Comparison of ENCODE assay signal across 8 cellular contexts in the genomic region with DNA sequence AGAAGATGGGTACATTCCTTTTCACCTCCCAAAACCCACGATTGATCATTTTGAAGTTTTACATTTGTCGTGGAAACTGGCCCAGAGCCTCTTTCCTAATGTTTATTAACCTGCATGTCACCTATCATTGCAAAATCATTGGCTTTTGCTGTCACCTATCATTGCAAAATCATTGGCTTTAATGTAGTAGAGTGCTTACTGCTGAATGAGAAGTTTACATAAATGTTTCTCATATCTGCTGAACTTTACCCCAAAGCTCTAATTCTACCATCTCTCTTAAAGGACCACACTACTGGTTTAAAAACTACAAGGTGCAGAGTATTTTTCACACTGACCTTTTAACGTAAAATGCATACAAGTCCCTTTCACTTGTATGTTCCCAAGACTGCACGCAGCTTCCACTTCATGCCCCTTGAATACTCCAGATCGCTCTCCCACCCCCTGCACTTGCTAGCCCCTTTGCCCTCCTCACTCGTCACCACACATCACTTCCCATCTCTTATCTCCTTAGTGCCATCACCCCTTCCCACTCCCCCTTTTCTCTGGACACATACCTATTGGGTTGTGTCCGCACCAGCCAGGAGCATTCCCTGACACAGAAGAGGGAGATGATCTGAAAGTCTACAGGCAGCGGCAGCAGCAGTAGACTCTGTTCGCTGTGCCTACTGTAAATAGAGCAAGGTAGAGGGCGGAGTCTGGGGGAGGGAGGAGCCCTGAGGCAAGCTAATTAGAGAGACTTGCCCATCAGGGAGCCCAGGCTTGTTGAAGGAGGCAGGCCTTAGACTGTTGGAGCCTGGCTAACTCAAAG. TPM values are rescaled to one million over a fixed set of nuclear protein-coding genes. Genes with fewer than 3 reads are reported as not detected.
A peak's percentile ranks its signal among the peaks of the same experiment; 100 is the strongest.
DNase-seq lines count a peak whose midpoint lies in the region; ATAC-seq, FAIRE-seq and TF ChIP-seq lines count a peak whose summit lies in the region.

No MANE protein-coding gene starts in this region.

- no peaks in the 10 kb centered on the region for H3K36me3 Mint-ChIP-seq in H9 (ENCODE audit: insufficient read depth in 1 of 3, low read depth in 3 of 3)
- no peaks in the 10 kb centered on the region for H3K36me3 Mint-ChIP-seq in activated naive CD4-positive, alpha-beta T cell treated with anti-CD3 and anti-CD28 coated beads, Interleukin-2, amount 50 U/mL, for 72 hours

- no peaks in the 10 kb centered on the region for H3K9me3 ChIP-seq in H9 (ENCODE audit: control insufficient read depth, low read depth, low read length)
- H3K9me3 ChIP-seq in keratinocyte (ENCODE audit: control insufficient read depth, low read depth, low read length), result no peaks in the 10 kb centered on the region
- no peaks in the 10 kb centered on the region for H3K9me3 ChIP-seq in suprapubic skin

- no peak for TF ChIP-seq CTCF in H9 (conservative IDR thresholded peaks at IDR 0.05)
- no peak for TF ChIP-seq CTCF in keratinocyte (optimal IDR thresholded peaks at IDR 0.05 in 1 of 3, IDR thresholded peaks at IDR 0.05 in 1 of 3, conservative IDR thresholded peaks at IDR 0.05 in 1 of 3; ENCODE audit: extremely low read depth in 1 of 3, insufficient read depth in 2 of 3, low read length in 3 of 3)
- no peak for TF ChIP-seq CTCF in suprapubic skin (IDR thresholded peaks at IDR 0.05)

- H4K20me1 ChIP-seq in H9 (ENCODE audit: control insufficient read depth, insufficient read depth, insufficient read length) (no peaks in the 10 kb centered on the region), keratinocyte (ENCODE audit: control insufficient read depth, extremely low read depth, insufficient read depth, low read length) (no peaks in the 10 kb centered on the region)

- no peak overlapping the region for H3K14ac ChIP-seq in H9 (ENCODE audit: insufficient read depth, low read length)

- no peaks in the 10 kb centered on the region for H3K23me2 ChIP-seq in H9 (ENCODE audit: insufficient read length, low read depth, low read length, poor library complexity, severe bottlenecking)

- peak overlapping the region; percentile 73 to 86 for H3K4me3 Mint-ChIP-seq in H9

- no peaks in the 10 kb centered on the region; a peak in 1 of 5 replicates for H3K9me3 Mint-ChIP-seq in H9
- no peaks in the 10 kb centered on the region for H3K9me3 Mint-ChIP-seq in activated naive CD4-positive, alpha-beta T cell treated with anti-CD3 and anti-CD28 coated beads, Interleukin-2, amount 50 U/mL, for 72 hours

- H2BK120ac ChIP-seq in H9 (ENCODE audit: low read depth, low read length, poor library complexity, severe bottlenecking), result no peak overlapping the region

- no peak overlapping the region for H2BK15ac ChIP-seq in H9 (ENCODE audit: low read depth, low read length)

- no peak overlapping the region for H3K4ac ChIP-seq in H9 (ENCODE audit: low read depth, low read length)

- H3K9me1 ChIP-seq in keratinocyte (ENCODE audit: control insufficient read depth, extremely low read depth, insufficient read depth, low read length), result no peaks in the 10 kb centered on the region

- H3K27me3 Mint-ChIP-seq in H9 (ENCODE audit: low read depth), result peaks cover 3% of the 10 kb centered on the region; the same call in 1 of the 2 replicates

- peak; percentile 91 for DNase-seq in H9
- DNase-seq in NCI-H1436 (lab: John Stamatoyannopoulos, UW), result peak; percentile 60
- DNase-seq in keratinocyte (ENCODE audit: low read depth, low spot score), result peak; percentile 35
- no peak for DNase-seq in activated naive CD4-positive, alpha-beta T cell treated with anti-CD3 and anti-CD28 coated beads, Interleukin-2, amount 50 U/mL, for 72 hours (ENCODE audit: low spot score in 2 of 2)
- DNase-seq in suprapubic skin (ENCODE audit: low spot score in 2 of 2), result no peak
- DNase-seq in NCI-H2029 treated with DMSO at 0.1 percent for 48 hours (lab: John Stamatoyannopoulos, UW), result no peak
- DNase-seq in DMS153 treated with DMSO at 0.1 percent for 48 hours (lab: John Stamatoyannopoulos, UW; ENCODE audit: unreplicated experiment), result no peak

- peak overlapping the region; percentile 3 for H2AFZ ChIP-seq in H9 (ENCODE audit: low read length)
- H2AFZ ChIP-seq in keratinocyte (ENCODE audit: control insufficient read depth, low read length), result peak overlapping the region; percentile 88

- H3K27ac ChIP-seq in H9 (ENCODE audit: insufficient read length, low read depth, low read length) (no peak overlapping the region), keratinocyte (ENCODE audit: control insufficient read depth, insufficient read depth, low read length) (peak overlapping the region; percentile 25), suprapubic skin (no peak overlapping the region)

- no CpG with 5 or more reads among the region's 10 CpGs for WGBS in H9 (ENCODE audit: extremely low coverage, insufficient read length, low lambda C conversion rate)
- 49% methylated on average over 10 of the region's 10 CpGs for WGBS in suprapubic skin

- no peak overlapping the region for H3K56ac ChIP-seq in H9 (ENCODE audit: insufficient read length, low read depth, low read length)

- H4K91ac ChIP-seq in H9 (ENCODE audit: insufficient read length, low read depth, low read length), result no peak overlapping the region

- no peak overlapping the region for H2BK5ac ChIP-seq in H9 (ENCODE audit: insufficient read length, low read length)

- H3K18ac ChIP-seq in H9 (ENCODE audit: insufficient read length, low read depth, low read length), result no peak overlapping the region

- H3K36me3 ChIP-seq in keratinocyte (ENCODE audit: control insufficient read depth in 2 of 2, extremely low read depth in 1 of 2, insufficient read depth in 2 of 2, low read length in 2 of 2) (no peaks in the 10 kb centered on the region), suprapubic skin (no peaks in the 10 kb centered on the region)

- peak; percentile 71 for FAIRE-seq in keratinocyte (lab: Jason Lieb, UNC)

- H3K9ac ChIP-seq in H9 (ENCODE audit: extremely low read depth, insufficient read length, low read length) (peak overlapping the region; percentile 1), keratinocyte (ENCODE audit: control insufficient read depth, extremely low read depth, insufficient read depth, low read length) (no peak overlapping the region)

- peak overlapping the region; percentile 59 for H3K4me2 ChIP-seq in H9 (ENCODE audit: insufficient read depth, insufficient read length, low read length)
- peak overlapping the region; percentile 62 for H3K4me2 ChIP-seq in keratinocyte (ENCODE audit: control insufficient read depth, extremely low read depth, insufficient read depth, low read depth, low read length)

- TF ChIP-seq POLR2A in suprapubic skin (IDR thresholded peaks at IDR 0.05), result no peak

- H2BK20ac ChIP-seq in H9 (ENCODE audit: low read depth, low read length, poor library complexity, severe bottlenecking), result no peak overlapping the region

- no peak for TF ChIP-seq EP300 in suprapubic skin (IDR thresholded peaks at IDR 0.05)

- H2BK12ac ChIP-seq in H9 (ENCODE audit: insufficient read length, low read depth, low read length), result no peak overlapping the region

- H3K23ac ChIP-seq in H9 (ENCODE audit: insufficient read length, low read depth, low read length), result no peak overlapping the region

- peaks cover 17 to 21% of the 10 kb centered on the region in 2 experiments for H3K4me1 Mint-ChIP-seq in H9

- H4K8ac ChIP-seq in H9 (replicated peaks; ENCODE audit: insufficient read length, low read depth, low read length), result no peak overlapping the region

- no peak overlapping the region for H3K4me3 ChIP-seq in keratinocyte (ENCODE audit: control insufficient read depth in 2 of 3, extremely low read depth in 1 of 3, insufficient read depth in 2 of 3, low read depth in 1 of 3, low read length in 3 of 3)
- no peak overlapping the region for H3K4me3 ChIP-seq in suprapubic skin

- no peaks in the 10 kb centered on the region for H3K79me2 ChIP-seq in H9 (ENCODE audit: insufficient read depth, low read length)
- H3K79me2 ChIP-seq in keratinocyte (ENCODE audit: control insufficient read depth, insufficient read depth, low read length), result no peaks in the 10 kb centered on the region

- dilution Hi-C loops in keratinocyte (cut with MboI; ENCODE audit: extremely low pct_ligation_motif_present, low sequenced_read_pairs), result no loop called here

- no peak overlapping the region for H3K27ac Mint-ChIP-seq in H9
- H3K27ac Mint-ChIP-seq in activated naive CD4-positive, alpha-beta T cell treated with anti-CD3 and anti-CD28 coated beads, Interleukin-2, amount 50 U/mL, for 72 hours, result peak overlapping the region in 1 of 2 donors; percentile 82

- no peak overlapping the region for H2AK5ac ChIP-seq in H9 (ENCODE audit: insufficient read length, low read length)

- no peak overlapping the region for H4K5ac ChIP-seq in H9 (ENCODE audit: insufficient read length, low read depth, low read length)

- no peaks in the 10 kb centered on the region for H3K27me3 ChIP-seq in H9 (ENCODE audit: insufficient read depth, low read length)
- no peaks in the 10 kb centered on the region for H3K27me3 ChIP-seq in keratinocyte (ENCODE audit: control insufficient read depth, extremely low read depth, insufficient read depth, low read length)
- no peaks in the 10 kb centered on the region for H3K27me3 ChIP-seq in suprapubic skin

- H3T11ph ChIP-seq in H9 (ENCODE audit: low read length), result no peak overlapping the region

- H3K4me1 ChIP-seq in H9 (ENCODE audit: insufficient read depth, low read length) (peaks cover 1% of the 10 kb centered on the region; the same call in 1 of the 2 replicates), keratinocyte (ENCODE audit: control insufficient read depth, extremely low read depth, insufficient read depth, low read length) (peaks cover 17% of the 10 kb centered on the region), suprapubic skin (peaks cover 4% of the 10 kb centered on the region)

- ATAC-seq in GM18520 (IDR thresholded peaks at IDR 0.05; ENCODE audit: unreplicated experiment), result peak; percentile 68
- ATAC-seq in activated naive CD4-positive, alpha-beta T cell treated with anti-CD3 and anti-CD28 coated beads, Interleukin-2, amount 50 U/mL, for 72 hours, result no peak

- no peaks in the 10 kb centered on the region for H3K79me1 ChIP-seq in H9 (ENCODE audit: insufficient read depth, low read depth, low read length, poor library complexity, severe bottlenecking)

RNA-seq across cellular contexts. Expression of a gene that starts 30.2 kb away (rescaled TPM):
- 3.3 and 5.8 TPM in 2 replicates for total RNA-seq in H9 (2021)
- polyA plus RNA-seq in keratinocyte, result 6.1 to 19.9 TPM (median 18.5 TPM) in 3 replicates
- polyA plus RNA-seq in keratinocyte (2011; ENCODE audit: low read depth), result 64.0 TPM
- 6.5 and 14.8 TPM in 2 replicates for polyA plus RNA-seq in keratinocyte (2011; cell fraction: cytosol; rRNA removed)
- polyA plus RNA-seq in keratinocyte (2011; cell fraction: nucleus; rRNA removed), result 42.5 and 45.4 TPM in 2 replicates
- 5.7 and 17.0 TPM in 2 replicates for polyA plus RNA-seq in keratinocyte (2012; ENCODE audit: low replicate concordance)
- polyA minus RNA-seq in keratinocyte, result 1.7 to 16.7 TPM (median 9.9 TPM) in 3 replicates
- 5.4 TPM for polyA minus RNA-seq in keratinocyte (2011; cell fraction: cytosol; rRNA and poly(A)+ RNA removed)
- polyA minus RNA-seq in keratinocyte (2011; cell fraction: nucleus; rRNA and poly(A)+ RNA removed), result 23.8 and 52.0 TPM in 2 replicates
- total RNA-seq in activated naive CD4-positive, alpha-beta T cell treated with anti-CD3 and anti-CD28 coated beads, Interleukin-2, amount 50 U/mL, for 72 hours, result 10 to 100 TPM; 26.3 to 36.5 TPM
- 100 to 1,000 TPM in 1 of 4 donors, 10 to 100 TPM in 3; 25.7 to 132 (median 57.9) TPM for total RNA-seq in suprapubic skin

Comparison
In these comparisons a context has a peak if more than half of its experiments do, and no peak if none do; other contexts are left out.
1. DNase-seq: peak in H9 (single experiment), NCI-H1436 (single experiment) and keratinocyte (single experiment); none in activated naive CD4-positive, alpha-beta T cell treated with anti-CD3 and anti-CD28 coated beads, Interleukin-2, amount 50 U/mL, for 72 hours (0 of 2), suprapubic skin (0 of 2), NCI-H2029 treated with DMSO at 0.1 percent for 48 hours (single experiment) and DMS153 treated with DMSO at 0.1 percent for 48 hours (single experiment).